23 cellular contexts compared by ENCODE assay signal in genomic region chr12:89828575-89828974, GRCh38.
DNase-seq lines count a peak whose midpoint lies in the region; ATAC-seq and TF ChIP-seq lines count a peak whose summit lies in the region.
"Had no signal": no experiment of that assay in that cellular context is flagged by ENCODE, and none has a peak within 500 bp of the region (broad histone marks: within the 10 kb centered on the region; RNA-seq: fewer than 3 reads in every experiment).

No MANE protein-coding gene starts in this region.

- H3K4me3 ChIP-seq in HUES6 (ENCODE audit: low read depth, low read length) (no peak overlapping the region), SJCRH30 (no peak overlapping the region), smooth muscle cell (no peak overlapping the region), WERI-Rb-1 (ENCODE audit: low read depth, low read length) (no peak overlapping the region)
- H3K4me3 ChIP-seq: BLaER1, GM12878 had no signal

- H3K36me3 ChIP-seq in HUES6 (ENCODE audit: control insufficient read depth, insufficient read depth, low read length) (no peaks in the 10 kb centered on the region), SJCRH30 (no peaks in the 10 kb centered on the region; the same call in 1 of the 2 replicates), smooth muscle cell (ENCODE audit: low read depth) (no peaks in the 10 kb centered on the region), WERI-Rb-1 (no peaks in the 10 kb centered on the region)
- H3K36me3 ChIP-seq: BE2C, BLaER1 had no signal

- WGBS in smooth muscle cell (ENCODE audit: low lambda C conversion rate) = 68% methylated on average over 2 of the region's 2 CpGs

- H4K20me1 ChIP-seq in smooth muscle cell (ENCODE audit: low read depth) = no peaks in the 10 kb centered on the region
- H4K20me1 ChIP-seq: BLaER1 had no signal

- H3K9ac ChIP-seq in HUES6 (ENCODE audit: low read length) = no peak overlapping the region
- no peak overlapping the region for H3K9ac ChIP-seq in smooth muscle cell (ENCODE audit: low read depth)
- H3K9ac ChIP-seq: BLaER1 had no signal

- H3K79me2 ChIP-seq in smooth muscle cell (ENCODE audit: low read depth) = no peaks in the 10 kb centered on the region

- H3K4me1 ChIP-seq in HUES6 (ENCODE audit: control insufficient read depth, insufficient read depth, low read length) (no peaks in the 10 kb centered on the region; the same call in none of the 2 replicates), SJCRH30 (peaks cover 61% of the 10 kb centered on the region), smooth muscle cell (ENCODE audit: low read depth) (peaks cover 4% of the 10 kb centered on the region)
- H3K4me1 ChIP-seq: BE2C, BLaER1 had no signal

- DNase-seq in SJCRH30 = no peak
- no peak for DNase-seq in smooth muscle cell (lab: John Stamatoyannopoulos, UW; ENCODE audit: unreplicated experiment)
- DNase-seq in T-helper 2 cell = no peak
- no peak for DNase-seq in WERI-Rb-1
- DNase-seq: 8988T; ACHN; BE2C; C1 segment of cervical spinal cord; CD4-positive, alpha-beta memory T cell; CD4-positive, CD25-positive, alpha-beta regulatory T cell; CD8-positive, alpha-beta memory T cell; COR-L47; DMS 273 treated with DMSO at 0.1 percent for 48 hours; DMS153; DMS53; DMS79; DND-41; EL; GDM1 had no signal

- peak overlapping the region; percentile 37; the same call in 1 of the 2 replicates for H3K27ac ChIP-seq in HUES6 (ENCODE audit: low read depth, low read length)
- H3K27ac ChIP-seq in SJCRH30 = peak overlapping the region; percentile 61
- H3K27ac ChIP-seq in smooth muscle cell (ENCODE audit: low read depth) = no peak overlapping the region
- no peak overlapping the region for H3K27ac ChIP-seq in WERI-Rb-1
- H3K27ac ChIP-seq: BLaER1 had no signal

- H3F3A ChIP-seq in smooth muscle cell (ENCODE audit: low read depth) = no peaks in the 10 kb centered on the region

- peak overlapping the region; percentile 53 for H3K4me2 ChIP-seq in smooth muscle cell
- H3K4me2 ChIP-seq: BLaER1 had no signal

- no peak overlapping the region for H2AFZ ChIP-seq in smooth muscle cell (ENCODE audit: low read depth)

- TF ChIP-seq CTCF in smooth muscle cell (IDR thresholded peaks at IDR 0.05; ENCODE audit: borderline replicate concordance, insufficient read depth, poor library complexity, severe bottlenecking) (no peak), WERI-Rb-1 (IDR thresholded peaks at IDR 0.05; ENCODE audit: low read depth, low read length) (no peak)

- no peak for ATAC-seq in GM21447 (IDR thresholded peaks at IDR 0.05; ENCODE audit: unreplicated experiment)
- ATAC-seq: GM12878 had no signal

- no peaks in the 10 kb centered on the region for H3K9me3 ChIP-seq in HUES6 (ENCODE audit: control insufficient read depth, insufficient read depth, low read depth, low read length)
- no peaks in the 10 kb centered on the region; the same call in 1 of the 2 replicates for H3K9me3 ChIP-seq in SJCRH30 (replicated peaks)
- H3K9me3 ChIP-seq in smooth muscle cell (replicated peaks; ENCODE audit: low read depth) = no peaks in the 10 kb centered on the region
- H3K9me3 ChIP-seq in WERI-Rb-1 (ENCODE audit: severe bottlenecking) = no peaks in the 10 kb centered on the region
- H3K9me3 ChIP-seq: BE2C, BLaER1 had no signal

- H3K27me3 ChIP-seq in HUES6 (ENCODE audit: control insufficient read depth, insufficient read depth, low read length) (no peaks in the 10 kb centered on the region), SJCRH30 (no peaks in the 10 kb centered on the region), smooth muscle cell (ENCODE audit: low read depth) (no peaks in the 10 kb centered on the region), WERI-Rb-1 (ENCODE audit: insufficient read depth, low read depth, severe bottlenecking) (no peaks in the 10 kb centered on the region)
- H3K27me3 ChIP-seq: BE2C, BLaER1 had no signal

Comparison
In these comparisons a context has a peak if more than half of its experiments do, and no peak if none do; other contexts are left out.
1. H3K27ac ChIP-seq: peak in HUES6 (single experiment) and SJCRH30 (single experiment); none in smooth muscle cell (single experiment) and WERI-Rb-1 (single experiment).